Comparison of ENCODE assay signal across 25 cellular contexts in the genomic region with DNA sequence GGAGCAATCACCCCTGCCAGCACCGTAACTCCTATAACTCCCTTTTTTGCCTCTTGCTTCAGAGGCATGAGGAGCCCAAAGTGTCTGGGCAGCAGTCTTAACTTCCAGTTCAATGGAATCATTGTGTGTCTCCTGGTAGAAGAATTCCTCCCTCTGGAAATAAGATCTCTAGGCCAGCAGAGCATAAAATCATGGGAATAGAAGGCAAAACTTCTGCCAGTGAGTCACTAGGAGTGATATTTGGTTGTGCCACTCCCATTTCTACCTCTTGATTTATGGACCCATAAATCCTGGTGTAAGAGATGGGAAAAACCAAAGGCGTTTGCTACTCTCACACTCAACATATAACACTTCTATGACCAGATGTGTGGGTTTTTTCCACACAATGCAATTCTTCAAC.
DNase-seq lines count a peak whose midpoint lies in the region; TF ChIP-seq lines count a peak whose summit lies in the region.
"Had no signal": no experiment of that assay in that cellular context is flagged by ENCODE, and none has a peak within 500 bp of the region (broad histone marks: within the 10 kb centered on the region; RNA-seq: fewer than 3 reads in every experiment).

No MANE protein-coding gene starts in this region.

- no peak overlapping the region for H2AFZ ChIP-seq in mammary epithelial cell (ENCODE audit: low read depth, low read length)

- intact Hi-C loops in MCF 10A (cut with micrococcal nuclease): no loop called here
- intact Hi-C loops in breast epithelium (cut with DNase I; ENCODE audit: low total_unique reads): no loop called here
- intact Hi-C loops in mammary epithelial cell (cut with micrococcal nuclease): no loop called here
- intact Hi-C loops in vagina (cut with DNase I): no loop called here

- in situ Hi-C loops in mammary epithelial cell (cut with MboI; ENCODE audit: low sequenced_read_pairs in 2 of 2): no loop called here

- H3K79me2 ChIP-seq in mammary epithelial cell (ENCODE audit: insufficient read depth, low read length): no peaks in the 10 kb centered on the region

- H3K4me3 Mint-ChIP-seq in MCF 10A (ENCODE audit: unreplicated experiment): no peak overlapping the region
- H3K4me3 Mint-ChIP-seq: H9; immature natural killer cell; stimulated activated memory B cell treated with anti-CD40 and anti-IgM and Interleukin-4, amounts not matched to agents 10 μg/mL and 1 μg/mL and 100 μg/mL, for 72 hours; T-helper 2 cell treated with Interferon-gamma antibody and Interleukin-4, amounts not matched to agents 5 μg/mL and 100 μg/mL, for 36 hours had no signal

- no peaks in the 10 kb centered on the region for H3K36me3 ChIP-seq in breast epithelium
- no peaks in the 10 kb centered on the region for H3K36me3 ChIP-seq in mammary epithelial cell (ENCODE audit: insufficient read depth, low read length)
- H3K36me3 ChIP-seq in kidney epithelial cell (ENCODE audit: control insufficient read depth, insufficient read depth, low read length): no peaks in the 10 kb centered on the region
- H3K36me3 ChIP-seq in vagina: no peaks in the 10 kb centered on the region
- H3K36me3 ChIP-seq: ovary, transverse colon had no signal

- no peak overlapping the region for H3K4me3 ChIP-seq in breast epithelium
- H3K4me3 ChIP-seq in mammary epithelial cell (replicated peaks in 1 of 3; ENCODE audit: insufficient read depth in 1 of 3, low read depth in 2 of 3, low read length in 3 of 3): no peak overlapping the region
- H3K4me3 ChIP-seq in kidney epithelial cell (ENCODE audit: low read depth, low read length): no peak overlapping the region
- peak overlapping the region in 1 of 2 donors; percentile 12 for H3K4me3 ChIP-seq in vagina
- H3K4me3 ChIP-seq: body of pancreas, GM12878, ovary, skin epidermis, transverse colon had no signal

- dilution Hi-C loops in mammary epithelial cell (cut with HindIII; ENCODE audit: low sequenced_read_pairs): no loop called here

- H4K20me1 ChIP-seq in mammary epithelial cell (ENCODE audit: insufficient read depth, low read length): no peaks in the 10 kb centered on the region

- no peak for TF ChIP-seq CTCF in MCF 10A (IDR thresholded peaks at IDR 0.05; ENCODE audit: unreplicated experiment)
- no peak for TF ChIP-seq CTCF in breast epithelium (IDR thresholded peaks at IDR 0.05)
- TF ChIP-seq CTCF in mammary epithelial cell (conservative IDR thresholded peaks at IDR 0.05 in 1 of 2, IDR thresholded peaks at IDR 0.05 in 1 of 2; ENCODE audit: extremely low read depth in 1 of 2, insufficient read depth in 1 of 2, low read depth in 1 of 2, low read length in 2 of 2): no peak
- TF ChIP-seq CTCF in kidney epithelial cell (IDR thresholded peaks at IDR 0.05; ENCODE audit: insufficient read depth, low read length, poor library complexity, severe bottlenecking): no peak
- no peak for TF ChIP-seq CTCF in vagina (IDR thresholded peaks at IDR 0.05)

- H3K27ac ChIP-seq in breast epithelium: no peak overlapping the region
- H3K27ac ChIP-seq in mammary epithelial cell (ENCODE audit: insufficient read depth, low read depth, low read length): no peak overlapping the region
- peak overlapping the region; percentile 45 for H3K27ac ChIP-seq in vagina
- H3K27ac ChIP-seq: 22Rv1, body of pancreas, ovary, transverse colon had no signal

- BruUV-seq in MCF 10A (replicated peaks; lab: Mats Ljungman, UMichigan): no TSS peak
- BruUV-seq in mammary epithelial cell (replicated peaks; lab: Mats Ljungman, UMichigan): no TSS peak

- POLR2A ChIA-PET in MCF 10A (lab: Yijun Ruan, JAX): no interaction called here

- CTCF ChIA-PET in MCF 10A (lab: Yijun Ruan, JAX) (interaction anchor here (0.8 kb wide), 1 partner anchor 49 kb away, joined by 4 read pairs; no protein-coding TSS in a partner anchor), mammary epithelial cell (lab: Charles Lee; ENCODE audit: low non-redundant PET) (no interaction called here)

- DNase-seq in MCF 10A (ENCODE audit: unreplicated experiment) (peak; percentile 7), breast epithelium (ENCODE audit: low spot score in 2 of 2) (no peak), mammary epithelial cell (peak; percentile 62), kidney epithelial cell (ENCODE audit: low read depth) (peak; percentile 73), vagina (ENCODE audit: extremely low spot score in 2 of 2) (peak; percentile 9 to 47), HPDE6-E6E7 (ENCODE audit: extremely low spot score) (no peak)
- no peak for DNase-seq in effector CD8-positive, alpha-beta T cell (lab: John Stamatoyannopoulos, UW)
- DNase-seq in activated CD4-positive, alpha-beta T cell treated with anti-CD3 and anti-CD28 coated beads, Interleukin-2, amount 50 U/mL, for 1 hour: no peak
- DNase-seq: activated CD4-positive, CD25-positive, alpha-beta regulatory T cell treated with anti-CD3 and anti-CD28 coated beads, Interleukin-2, amount 50 U/mL, for 72 hours; activated CD8-positive, alpha-beta memory T cell treated with anti-CD3 and anti-CD28 coated beads, Interleukin-2, amount 50 U/mL, for 48 hours; activated naive CD4-positive, alpha-beta T cell; body of pancreas; cortex of kidney; H9; immature natural killer cell; IMR-90; NCI-H1105; ovary; SHP77 treated with DMSO at 0.1 percent for 48 hours; transverse colon had no signal

- H3K27ac Mint-ChIP-seq in MCF 10A (ENCODE audit: low read depth, unreplicated experiment): no peak overlapping the region
- H3K27ac Mint-ChIP-seq: H9; immature natural killer cell; stimulated activated memory B cell treated with anti-CD40 and anti-IgM and Interleukin-4, amounts not matched to agents 10 μg/mL and 1 μg/mL and 100 μg/mL, for 72 hours; T-helper 2 cell treated with Interferon-gamma antibody and Interleukin-4, amounts not matched to agents 5 μg/mL and 100 μg/mL, for 36 hours had no signal

- H3K9me3 ChIP-seq in breast epithelium: peaks cover 0 to 7% of the 10 kb centered on the region in 2 donors
- H3K9me3 ChIP-seq in mammary epithelial cell (replicated peaks; ENCODE audit: insufficient read depth, low read length): no peaks in the 10 kb centered on the region
- H3K9me3 ChIP-seq in vagina: no peaks in the 10 kb centered on the region
- H3K9me3 ChIP-seq: ovary, transverse colon had no signal

- TF ChIP-seq POLR2A in breast epithelium (IDR thresholded peaks at IDR 0.05) (no peak), vagina (IDR thresholded peaks at IDR 0.05) (no peak)

- no peaks in the 10 kb centered on the region for H3K9me3 Mint-ChIP-seq in MCF 10A (ENCODE audit: unreplicated experiment)
- H3K9me3 Mint-ChIP-seq: T-helper 2 cell treated with Interferon-gamma antibody and Interleukin-4, amounts not matched to agents 5 μg/mL and 100 μg/mL, for 36 hours had no signal

- no peak overlapping the region for H3K4me2 ChIP-seq in mammary epithelial cell (ENCODE audit: insufficient read depth, low read depth, low read length)

- no peaks in the 10 kb centered on the region for H3K4me1 Mint-ChIP-seq in MCF 10A (ENCODE audit: insufficient read depth, unreplicated experiment)

- 31% methylated on average over 2 of the region's 2 CpGs for WGBS in mammary epithelial cell (ENCODE audit: low coverage, missing lambda C conversion rate)

- no peak overlapping the region for H3K9ac ChIP-seq in mammary epithelial cell (ENCODE audit: insufficient read depth, low read length)

- no peaks in the 10 kb centered on the region for H3K27me3 ChIP-seq in breast epithelium
- no peaks in the 10 kb centered on the region for H3K27me3 ChIP-seq in mammary epithelial cell (ENCODE audit: insufficient read depth, low read length)
- H3K27me3 ChIP-seq in kidney epithelial cell (ENCODE audit: control insufficient read depth, insufficient read depth, low read length): no peaks in the 10 kb centered on the region
- no peaks in the 10 kb centered on the region for H3K27me3 ChIP-seq in vagina
- H3K27me3 ChIP-seq: body of pancreas, ovary, transverse colon had no signal

- H3K27me3 Mint-ChIP-seq in MCF 10A (ENCODE audit: insufficient read depth, unreplicated experiment): no peaks in the 10 kb centered on the region
- H3K27me3 Mint-ChIP-seq: stimulated activated memory B cell treated with anti-CD40 and anti-IgM and Interleukin-4, amounts not matched to agents 10 μg/mL and 1 μg/mL and 100 μg/mL, for 72 hours had no signal

- no peaks in the 10 kb centered on the region for H3K36me3 Mint-ChIP-seq in MCF 10A (ENCODE audit: insufficient read depth, unreplicated experiment)
- H3K36me3 Mint-ChIP-seq: immature natural killer cell; stimulated activated memory B cell treated with anti-CD40 and anti-IgM and Interleukin-4, amounts not matched to agents 10 μg/mL and 1 μg/mL and 100 μg/mL, for 72 hours had no signal

- no peaks in the 10 kb centered on the region for H3K4me1 ChIP-seq in breast epithelium
- peaks cover 7% of the 10 kb centered on the region for H3K4me1 ChIP-seq in mammary epithelial cell (ENCODE audit: insufficient read depth, low read length)
- peaks cover 32% of the 10 kb centered on the region for H3K4me1 ChIP-seq in vagina
- H3K4me1 ChIP-seq: body of pancreas had no signal

Comparison
In these comparisons a context has a peak if more than half of its experiments do, and no peak if none do; other contexts are left out.
1. DNase-seq: peak in MCF 10A (single experiment), mammary epithelial cell (single experiment), kidney epithelial cell (single experiment) and vagina (2 of 2); none in breast epithelium (0 of 2), effector CD8-positive, alpha-beta T cell (single experiment), activated CD4-positive, alpha-beta T cell treated with anti-CD3 and anti-CD28 coated beads, Interleukin-2, amount 50 U/mL, for 1 hour (single experiment) and HPDE6-E6E7 (single experiment).